Comparison of ENCODE assay signal across 1 cellular context in the genomic region with DNA sequence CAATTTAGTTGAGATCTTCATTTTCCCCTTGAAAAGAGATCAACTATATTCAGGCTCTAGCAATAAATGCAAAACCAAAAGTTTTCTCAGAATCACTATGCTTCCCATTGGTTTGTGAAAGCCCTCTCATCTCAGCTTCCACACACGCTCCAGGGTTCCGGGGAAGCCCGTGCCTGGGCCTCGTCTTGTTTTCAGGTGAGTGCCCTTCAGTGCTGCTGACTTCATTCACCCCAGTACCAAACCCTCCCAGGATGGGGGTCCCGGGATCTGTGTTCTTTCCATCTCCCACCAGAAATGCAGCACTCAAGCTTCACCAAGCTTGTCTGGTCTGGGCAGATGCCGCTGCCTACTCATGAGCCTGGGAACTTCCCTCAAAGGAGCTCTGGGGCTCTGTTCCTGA.
TF ChIP-seq lines count a peak whose summit lies in the region.

No MANE protein-coding gene starts in this region.

TF ChIP-seq in GM23338, 12 proteins besides CTCF, POLR2A, EP300 and RAD21 (continued from another document):
- TF ChIP-seq REST (IDR thresholded peaks at IDR 0.05; ENCODE audit: unreplicated experiment), result no peak
- no peak for TF ChIP-seq ZNF331 (CRISPR knock-in tag; IDR thresholded peaks at IDR 0.05; ENCODE audit: low read depth)
- TF ChIP-seq POLR2AphosphoS5 (IDR thresholded peaks at IDR 0.05; ENCODE audit: low read depth), result no peak
- TF ChIP-seq, protein P1, sequence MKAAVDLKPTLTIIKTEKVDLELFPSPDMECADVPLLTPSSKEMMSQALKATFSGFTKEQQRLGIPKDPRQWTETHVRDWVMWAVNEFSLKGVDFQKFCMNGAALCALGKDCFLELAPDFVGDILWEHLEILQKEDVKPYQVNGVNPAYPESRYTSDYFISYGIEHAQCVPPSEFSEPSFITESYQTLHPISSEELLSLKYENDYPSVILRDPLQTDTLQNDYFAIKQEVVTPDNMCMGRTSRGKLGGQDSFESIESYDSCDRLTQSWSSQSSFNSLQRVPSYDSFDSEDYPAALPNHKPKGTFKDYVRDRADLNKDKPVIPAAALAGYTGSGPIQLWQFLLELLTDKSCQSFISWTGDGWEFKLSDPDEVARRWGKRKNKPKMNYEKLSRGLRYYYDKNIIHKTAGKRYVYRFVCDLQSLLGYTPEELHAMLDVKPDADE (IDR thresholded peaks at IDR 0.05), result no peak
- TF ChIP-seq NANOG (IDR thresholded peaks at IDR 0.05; ENCODE audit: borderline replicate concordance), result no peak
